Comparison of ENCODE assay signal across 8 cellular contexts in the genomic region with DNA sequence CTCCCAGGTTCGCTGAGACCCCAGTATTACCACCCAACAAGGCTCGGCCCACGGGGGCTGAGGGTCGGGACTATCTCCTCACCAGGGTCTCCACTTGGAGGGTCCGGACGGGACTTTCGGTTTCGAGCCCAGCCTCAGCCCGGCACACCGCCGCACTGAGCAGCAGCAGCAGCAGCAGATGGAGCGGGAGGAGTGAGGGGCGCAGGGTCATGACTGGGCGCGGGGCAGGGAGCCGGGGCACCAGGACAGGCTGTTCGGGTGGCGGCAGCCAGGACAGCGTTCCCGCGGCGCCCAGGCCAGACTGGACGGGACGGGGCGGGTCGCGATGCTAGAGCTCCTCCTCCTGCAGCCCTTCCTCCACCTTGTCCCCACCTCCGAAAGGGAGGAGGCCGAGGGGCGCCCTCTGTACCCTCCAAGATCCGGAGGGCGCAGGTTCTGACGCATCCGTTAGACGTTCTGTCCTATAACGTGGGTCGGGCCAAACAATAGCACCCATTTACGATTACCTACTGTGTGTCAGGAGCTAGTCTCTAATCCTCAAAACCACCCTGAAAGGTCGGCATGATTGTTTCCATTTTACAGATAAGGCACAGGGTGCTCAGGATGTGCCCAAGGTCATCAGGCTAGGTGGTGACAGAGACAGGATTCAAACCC. TPM values are rescaled to one million over a fixed set of nuclear protein-coding genes. Genes with fewer than 3 reads are reported as not detected.
DNase-seq lines count a peak whose midpoint lies in the region; ATAC-seq and TF ChIP-seq lines count a peak whose summit lies in the region.

A gene (minus strand): TSS at position 275 of the 654 bp plus-strand sequence. CDS start 64 bp downstream, at position 211.

- H4K8ac ChIP-seq in H9 (replicated peaks; ENCODE audit: insufficient read length, low read depth, low read length) (no peak within 1 kb of the TSS), neuronal stem cell (ENCODE audit: low read depth, low read length) (no peak within 1 kb of the TSS)

- H3K27me3 ChIP-seq in H9 (ENCODE audit: insufficient read depth, low read length) (no peaks in the 10 kb centered on the region), neuronal stem cell (ENCODE audit: control insufficient read depth in 3 of 3, insufficient read depth in 3 of 3, low read depth in 1 of 3, low read length in 3 of 3) (no peaks in the 10 kb centered on the region), thoracic aorta (replicated peaks; ENCODE audit: insufficient read depth) (no peaks in the 10 kb centered on the region)

- H3K79me1 ChIP-seq in H9 (ENCODE audit: insufficient read depth, low read depth, low read length, poor library complexity, severe bottlenecking) (no peaks in the 10 kb centered on the region), neuronal stem cell (ENCODE audit: low read depth, low read length) (no peaks in the 10 kb centered on the region)

- H2BK15ac ChIP-seq in H9 (ENCODE audit: low read depth, low read length) (no peak within 1 kb of the TSS), neuronal stem cell (ENCODE audit: low read length) (peak within 1 kb of the TSS; percentile 33)

- H3K18ac ChIP-seq in H9 (ENCODE audit: insufficient read length, low read depth, low read length): peak within 1 kb of the TSS; percentile 60
- H3K18ac ChIP-seq in neuronal stem cell (ENCODE audit: low read length): peak within 1 kb of the TSS; percentile 69

- peaks cover 23 to 58% (median 36%) of the 10 kb centered on the region in 3 experiments for H3K36me3 Mint-ChIP-seq in H9 (ENCODE audit: insufficient read depth in 1 of 3, low read depth in 3 of 3)
- peaks cover 7 to 18% of the 10 kb centered on the region in 2 donors for H3K36me3 Mint-ChIP-seq in activated T-cell treated with anti-CD3 and anti-CD28 coated beads, Interleukin-2, amount 50 U/mL, for 72 hours (ENCODE audit: insufficient read depth in 2 of 2)

- DNase-seq in ELF-1 (ENCODE audit: low read depth, low spot score) (peak; percentile 33), H9 (peak; percentile 91), NCI-H226 (peak; percentile 41), fibroblast of the aortic adventitia (ENCODE audit: low read depth) (peak; percentile 40), neuronal stem cell (ENCODE audit: low spot score) (no peak), thoracic aorta (ENCODE audit: low spot score) (no peak), NCI-H510A (lab: John Stamatoyannopoulos, UW) (no peak)
- peak; percentile 81 to 82 for DNase-seq in activated T-cell treated with anti-CD3 and anti-CD28 coated beads, Interleukin-2, amount 50 U/mL, for 72 hours

- H3K4me1 ChIP-seq in H9 (ENCODE audit: insufficient read depth, low read length) (no peaks in the 10 kb centered on the region), neuronal stem cell (ENCODE audit: control insufficient read depth in 2 of 2, insufficient read depth in 1 of 2, low read depth in 1 of 2, low read length in 2 of 2) (peaks cover 0 to 6% of the 10 kb centered on the region in 2 donors), thoracic aorta (ENCODE audit: control insufficient read depth in 1 of 2, low read depth in 2 of 2) (peaks cover 0 to 5% of the 10 kb centered on the region in 2 donors)

- peaks cover 4% of the 10 kb centered on the region for H3K23me2 ChIP-seq in H9 (ENCODE audit: insufficient read length, low read depth, low read length, poor library complexity, severe bottlenecking)

- H4K20me1 ChIP-seq in H9 (ENCODE audit: control insufficient read depth, insufficient read depth, insufficient read length): no peaks in the 10 kb centered on the region

- H3K79me2 ChIP-seq in H9 (ENCODE audit: insufficient read depth, low read length): no peaks in the 10 kb centered on the region

- H3K56ac ChIP-seq in H9 (ENCODE audit: insufficient read length, low read depth, low read length): no peak within 1 kb of the TSS

- H2BK120ac ChIP-seq in H9 (ENCODE audit: low read depth, low read length, poor library complexity, severe bottlenecking) (no peak within 1 kb of the TSS), neuronal stem cell (ENCODE audit: low read depth, low read length) (no peak within 1 kb of the TSS)

- no peak within 1 kb of the TSS for H4K91ac ChIP-seq in H9 (ENCODE audit: insufficient read length, low read depth, low read length)
- H4K91ac ChIP-seq in neuronal stem cell (ENCODE audit: low read depth, low read length, poor library complexity): no peak within 1 kb of the TSS

- no peak within 1 kb of the TSS for H3K23ac ChIP-seq in H9 (ENCODE audit: insufficient read length, low read depth, low read length)
- peak within 1 kb of the TSS; percentile 71 for H3K23ac ChIP-seq in neuronal stem cell (ENCODE audit: low read depth, low read length, poor library complexity)

- TF ChIP-seq CTCF in H9 (conservative IDR thresholded peaks at IDR 0.05) (no peak), fibroblast of the aortic adventitia (IDR thresholded peaks at IDR 0.05; ENCODE audit: insufficient read depth, low read length) (no peak), thoracic aorta (IDR thresholded peaks at IDR 0.05) (no peak)

- H2BK20ac ChIP-seq in H9 (ENCODE audit: low read depth, low read length, poor library complexity, severe bottlenecking): no peak within 1 kb of the TSS

- no peaks in the 10 kb centered on the region for H3K9me3 ChIP-seq in H9 (ENCODE audit: control insufficient read depth, low read depth, low read length)
- no peaks in the 10 kb centered on the region for H3K9me3 ChIP-seq in neuronal stem cell (replicated peaks in 1 of 2; ENCODE audit: control insufficient read depth in 2 of 2, insufficient read depth in 1 of 2, low read depth in 1 of 2, low read length in 2 of 2)
- no peaks in the 10 kb centered on the region for H3K9me3 ChIP-seq in thoracic aorta

- ATAC-seq in activated T-cell treated with anti-CD3 and anti-CD28 coated beads, Interleukin-2, amount 50 U/mL, for 72 hours (replicated peaks in 1 of 2): peak; percentile 90 to 93
- peak; percentile 30 for ATAC-seq in thoracic aorta (ENCODE audit: insufficient number of reproducible peaks, low FRiP score, low read depth)

- H2AFZ ChIP-seq in H9 (ENCODE audit: low read length) (no peak within 1 kb of the TSS), neuronal stem cell (ENCODE audit: low read length) (no peak within 1 kb of the TSS)

- peak within 1 kb of the TSS; percentile 50 for H3K9ac ChIP-seq in H9 (ENCODE audit: extremely low read depth, insufficient read length, low read length)
- H3K9ac ChIP-seq in neuronal stem cell (ENCODE audit: low read depth, low read length, poor library complexity): peak within 1 kb of the TSS; percentile 85

- no peaks in the 10 kb centered on the region for H3K27me3 Mint-ChIP-seq in H9 (ENCODE audit: low read depth)
- H3K27me3 Mint-ChIP-seq in activated T-cell treated with anti-CD3 and anti-CD28 coated beads, Interleukin-2, amount 50 U/mL, for 72 hours (ENCODE audit: low read depth): no peaks in the 10 kb centered on the region

- H2BK5ac ChIP-seq in H9 (ENCODE audit: insufficient read length, low read length) (no peak within 1 kb of the TSS), neuronal stem cell (ENCODE audit: low read length) (no peak within 1 kb of the TSS)

- H3K14ac ChIP-seq in H9 (ENCODE audit: insufficient read depth, low read length) (0 out of 2 replicates have a peak within 1 kb of the TSS, but pooled peaks have one; percentile 6), neuronal stem cell (ENCODE audit: low read length) (no peak within 1 kb of the TSS)

- no CpG with 5 or more reads among the region's 39 CpGs for WGBS in H9 (ENCODE audit: extremely low coverage, insufficient read length, low lambda C conversion rate)
- no CpG with 5 or more reads among the region's 39 CpGs for WGBS in neuronal stem cell (ENCODE audit: extremely low coverage in 2 of 2, insufficient read length in 2 of 2, insufficient replicate concordance in 1 of 2), 2 donors

- peaks cover 17 to 86% of the 10 kb centered on the region in 2 donors for H3K36me3 ChIP-seq in neuronal stem cell (replicated peaks in 1 of 2; ENCODE audit: control insufficient read depth in 2 of 2, insufficient read depth in 2 of 2, low read length in 2 of 2)
- H3K36me3 ChIP-seq in thoracic aorta: peaks cover 6% of the 10 kb centered on the region

- H3K4me3 Mint-ChIP-seq in H9: peak within 1 kb of the TSS; percentile 80 to 87
- peak within 1 kb of the TSS; percentile 94 to 95 for H3K4me3 Mint-ChIP-seq in activated T-cell treated with anti-CD3 and anti-CD28 coated beads, Interleukin-2, amount 50 U/mL, for 72 hours

- H3K4me1 Mint-ChIP-seq in H9: peaks cover 10 to 14% of the 10 kb centered on the region in 2 experiments
- H3K4me1 Mint-ChIP-seq in activated T-cell treated with anti-CD3 and anti-CD28 coated beads, Interleukin-2, amount 50 U/mL, for 72 hours (ENCODE audit: low read depth): peaks cover 54% of the 10 kb centered on the region

- no peaks in the 10 kb centered on the region for H3K9me3 Mint-ChIP-seq in H9
- no peaks in the 10 kb centered on the region for H3K9me3 Mint-ChIP-seq in activated T-cell treated with anti-CD3 and anti-CD28 coated beads, Interleukin-2, amount 50 U/mL, for 72 hours

- no peak within 1 kb of the TSS for H2BK12ac ChIP-seq in H9 (ENCODE audit: insufficient read length, low read depth, low read length)
- H2BK12ac ChIP-seq in neuronal stem cell (ENCODE audit: low read length): peak within 1 kb of the TSS; percentile 41

- H3K27ac ChIP-seq in H9 (ENCODE audit: insufficient read length, low read depth, low read length): no peak within 1 kb of the TSS
- H3K27ac ChIP-seq in neuronal stem cell (replicated peaks; ENCODE audit: low read length): no peak within 1 kb of the TSS
- peak within 1 kb of the TSS in 1 of 2 donors; percentile 44 for H3K27ac ChIP-seq in thoracic aorta

- no peak within 1 kb of the TSS for H4K5ac ChIP-seq in H9 (ENCODE audit: insufficient read length, low read depth, low read length)

- H3K27ac Mint-ChIP-seq in H9: peak within 1 kb of the TSS; percentile 72 to 97 (median 90); a peak in 5 of 7 replicates
- H3K27ac Mint-ChIP-seq in activated T-cell treated with anti-CD3 and anti-CD28 coated beads, Interleukin-2, amount 50 U/mL, for 72 hours: peak within 1 kb of the TSS; percentile 94

- H3K4me2 ChIP-seq in H9 (ENCODE audit: insufficient read depth, insufficient read length, low read length): peak within 1 kb of the TSS; percentile 8
- H3K4me2 ChIP-seq in neuronal stem cell (ENCODE audit: insufficient read depth, low read length, poor library complexity, severe bottlenecking): peak within 1 kb of the TSS; percentile 89

- H2AK5ac ChIP-seq in H9 (ENCODE audit: insufficient read length, low read length) (no peak within 1 kb of the TSS), neuronal stem cell (ENCODE audit: low read depth, low read length) (peak within 1 kb of the TSS; percentile 71)

- H3K4me3 ChIP-seq in fibroblast of the aortic adventitia (ENCODE audit: low read depth, low read length): peak within 1 kb of the TSS; percentile 94
- H3K4me3 ChIP-seq in neuronal stem cell (ENCODE audit: low read length in 2 of 2): peak within 1 kb of the TSS in 1 of 2 donors; percentile 79
- peak within 1 kb of the TSS; percentile 100 for H3K4me3 ChIP-seq in thoracic aorta

- no peak within 1 kb of the TSS for H3K4ac ChIP-seq in H9 (ENCODE audit: low read depth, low read length)
- no peak within 1 kb of the TSS for H3K4ac ChIP-seq in neuronal stem cell (ENCODE audit: low read length)

- no peak within 1 kb of the TSS for H3T11ph ChIP-seq in H9 (ENCODE audit: low read length)

RNA-seq across cellular contexts. Expression of the gene that starts here (rescaled TPM):
- 40.8 and 43.6 TPM in 2 replicates for total RNA-seq in H9 (2021)
- total RNA-seq in activated T-cell treated with anti-CD3 and anti-CD28 coated beads, Interleukin-2, amount 50 U/mL, for 72 hours: 100 to 1,000 TPM in 1 of 2 donors, 10 to 100 TPM in 1; 67.9 to 107 TPM
- total RNA-seq in fibroblast of the aortic adventitia (ENCODE audit: low replicate concordance): 4.8 and 23.8 TPM in 2 replicates
- 12.1 TPM for polyA plus RNA-seq in neuronal stem cell (2013, experiment 1 of 2)
- polyA plus RNA-seq in neuronal stem cell (2013, experiment 2 of 2): 11.6 TPM
- total RNA-seq in thoracic aorta: 10 to 100 TPM; 19.0 to 22.2 TPM

Comparison
In these comparisons a context has a peak if more than half of its experiments do, and no peak if none do; other contexts are left out.
1. DNase-seq: peak in ELF-1 (single experiment), H9 (single experiment), NCI-H226 (single experiment), activated T-cell treated with anti-CD3 and anti-CD28 coated beads, Interleukin-2, amount 50 U/mL, for 72 hours (2 of 2) and fibroblast of the aortic adventitia (single experiment); none in neuronal stem cell (single experiment), thoracic aorta (single experiment) and NCI-H510A (single experiment).